In genomic region chr1:12320516-12320915, GRCh38 we compare ENCODE assay signal across 21 cellular contexts.
"Had no signal": no experiment of that assay in that cellular context is flagged by ENCODE, and none has a peak within 500 bp of the region (broad histone marks: within the 10 kb centered on the region; RNA-seq: fewer than 3 reads in every experiment).

No MANE protein-coding gene starts in this region.

- H3K27me3 Mint-ChIP-seq: activated B cell treated with CpG ODN at 0.5 μM for 24 hours; activated CD4-positive, alpha-beta memory T cell treated with anti-CD3 and anti-CD28 coated beads for 36 hours; activated CD4-positive, alpha-beta T cell treated with anti-CD3 and anti-CD28 coated beads, Interleukin-2, amount 10 ng/mL, durations not matched to agents 7 days and 5 days; activated naive CD4-positive, alpha-beta T cell treated with anti-CD3 and anti-CD28 coated beads, Interleukin-2, amount 10 ng/mL, durations not matched to agents 7 days and 5 days; activated naive CD8-positive, alpha-beta T cell treated with anti-CD3 and anti-CD28 coated beads for 36 hours; T-cell had no signal

- ATAC-seq: activated T-cell treated with anti-CD3 and anti-CD28 coated beads, Interleukin-2, amount 50 U/mL, for 72 hours; T-cell had no signal

- H3K27ac Mint-ChIP-seq: activated B cell treated with CpG ODN at 0.5 μM for 24 hours; activated CD4-positive, alpha-beta memory T cell treated with anti-CD3 and anti-CD28 coated beads for 36 hours; activated CD4-positive, alpha-beta T cell treated with anti-CD3 and anti-CD28 coated beads, Interleukin-2, amount 10 ng/mL, durations not matched to agents 7 days and 5 days; activated naive CD4-positive, alpha-beta T cell treated with anti-CD3 and anti-CD28 coated beads, Interleukin-2, amount 10 ng/mL, durations not matched to agents 7 days and 5 days; activated naive CD8-positive, alpha-beta T cell treated with anti-CD3 and anti-CD28 coated beads for 36 hours; activated T-cell treated with anti-CD3 and anti-CD28 coated beads, Interleukin-2, amount 50 U/mL, for 72 hours; activated T-helper 2 cell treated with anti-CD3 and anti-CD28 coated beads, Interferon-gamma antibody, Interleukin-2, Interleukin-4, amounts not matched to agents 10 μg/mL and 5 μg/mL and 100 μg/mL, durations not matched to agents 14 hours and 24 hours and 36 hours had no signal

- H3K4me3 ChIP-seq: SK-N-MC had no signal

- H3K4me3 Mint-ChIP-seq: activated B cell treated with CpG ODN at 0.5 μM for 24 hours; activated CD4-positive, alpha-beta memory T cell treated with anti-CD3 and anti-CD28 coated beads for 36 hours; activated CD4-positive, alpha-beta T cell treated with anti-CD3 and anti-CD28 coated beads, Interleukin-2, amount 10 ng/mL, durations not matched to agents 7 days and 5 days; activated naive CD4-positive, alpha-beta T cell treated with anti-CD3 and anti-CD28 coated beads, Interleukin-2, amount 10 ng/mL, durations not matched to agents 7 days and 5 days; activated naive CD8-positive, alpha-beta T cell treated with anti-CD3 and anti-CD28 coated beads for 36 hours; activated T-cell treated with anti-CD3 and anti-CD28 coated beads, Interleukin-2, amount 50 U/mL, for 72 hours; T-cell had no signal

- DNase-seq: activated B cell treated with CpG ODN at 0.5 μM for 24 hours; activated CD4-positive, alpha-beta memory T cell treated with anti-CD3 and anti-CD28 coated beads for 36 hours; activated CD4-positive, alpha-beta T cell treated with anti-CD3 and anti-CD28 coated beads for 1 hour; activated CD4-positive, alpha-beta T cell treated with anti-CD3 and anti-CD28 coated beads, Interleukin-2, amount 10 ng/mL, durations not matched to agents 7 days and 5 days; activated gamma-delta T cell treated with Interleukin-2 at 50 U/mL for 16 hours; activated naive CD4-positive, alpha-beta T cell treated with anti-CD3 and anti-CD28 coated beads, Interleukin-2, amount 10 ng/mL, durations not matched to agents 7 days and 5 days; activated naive CD8-positive, alpha-beta T cell treated with anti-CD3 and anti-CD28 coated beads for 36 hours; activated T-cell treated with anti-CD3 and anti-CD28 coated beads, Interleukin-2, amount 50 U/mL, for 72 hours; MM.1S; NCI-H1105; NCI-H1436; NCI-H1694 treated with DMSO at 0.1 percent for 48 hours; NCI-H2029 treated with DMSO at 0.1 percent for 48 hours; NCI-H446; NCI-H524; SIG-M5; T-cell; T-helper 2 cell; T1000 had no signal

- H3K27ac ChIP-seq: SK-N-MC had no signal

- H3K4me1 Mint-ChIP-seq: activated B cell treated with CpG ODN at 0.5 μM for 24 hours had no signal

- H3K9me3 Mint-ChIP-seq: activated B cell treated with CpG ODN at 0.5 μM for 24 hours; activated CD4-positive, alpha-beta memory T cell treated with anti-CD3 and anti-CD28 coated beads for 36 hours; activated CD4-positive, alpha-beta T cell treated with anti-CD3 and anti-CD28 coated beads, Interleukin-2, amount 10 ng/mL, durations not matched to agents 7 days and 5 days; activated naive CD4-positive, alpha-beta T cell treated with anti-CD3 and anti-CD28 coated beads, Interleukin-2, amount 10 ng/mL, durations not matched to agents 7 days and 5 days; activated naive CD8-positive, alpha-beta T cell treated with anti-CD3 and anti-CD28 coated beads for 36 hours; activated T-cell treated with anti-CD3 and anti-CD28 coated beads, Interleukin-2, amount 50 U/mL, for 72 hours; activated T-helper 2 cell treated with anti-CD3 and anti-CD28 coated beads, Interferon-gamma antibody, Interleukin-2, Interleukin-4, amounts not matched to agents 10 μg/mL and 5 μg/mL and 100 μg/mL, durations not matched to agents 14 hours and 24 hours and 36 hours; T-cell had no signal
